In genomic region chr18:46719388-46719787, GRCh38 we compare ENCODE assay signal across 1 cellular context.
TF ChIP-seq lines count a peak whose summit lies in the region.

No MANE protein-coding gene starts in this region.

TF ChIP-seq in A549, 52 proteins besides CTCF, POLR2A, EP300 and RAD21 (continued from another document):
- TF ChIP-seq REST (IDR thresholded peaks at IDR 0.05) = no peak
- no peak for TF ChIP-seq CHD2 (IDR thresholded peaks at IDR 0.05; ENCODE audit: low read length, partially characterized antibody)
- TF ChIP-seq ZSCAN20 (CRISPR knock-in tag; IDR thresholded peaks at IDR 0.05) = no peak
- no peak for TF ChIP-seq NFE2L2 (conservative IDR thresholded peaks at IDR 0.05; ENCODE audit: low read length)
- no peak for TF ChIP-seq BCL3 (IDR thresholded peaks at IDR 0.05)
- TF ChIP-seq JUN (IDR thresholded peaks at IDR 0.05) = no peak
- TF ChIP-seq NR3C1 (IDR thresholded peaks at IDR 0.05) = no peak
TF ChIP-seq in A549: peak in this region for 0.
